ENCODE assay signal across 8 cellular contexts in genomic region chr10:125900963-125901362, GRCh38. TPM values are rescaled to one million over a fixed set of nuclear protein-coding genes. Genes with fewer than 3 reads are reported as not detected.
A peak's percentile ranks its signal among the peaks of the same experiment; 100 is the strongest.
DNase-seq lines count a peak whose midpoint lies in the region; FAIRE-seq and TF ChIP-seq lines count a peak whose summit lies in the region.
"Not testable (repeated sequence)": the region's sequence is repeated elsewhere in the genome, so short reads cannot be mapped to it uniquely, and the experiment has no call there.
"Had no signal": no experiment of that assay in that cellular context is flagged by ENCODE, and none has a peak within 500 bp of the region (broad histone marks: within the 10 kb centered on the region; RNA-seq: fewer than 3 reads in every experiment).

No MANE protein-coding gene starts in this region.

- not testable (repeated sequence) for H3K79me2 ChIP-seq in keratinocyte (ENCODE audit: control insufficient read depth, insufficient read depth, low read length); smooth muscle cell (ENCODE audit: low read depth)

- H3K27ac ChIP-seq in keratinocyte (ENCODE audit: control insufficient read depth, insufficient read depth, low read length) = peak overlapping the region; percentile 54
- H3K27ac ChIP-seq in smooth muscle cell (ENCODE audit: low read depth) = peak overlapping the region; percentile 79

- not testable (repeated sequence) for H3K9me1 ChIP-seq in keratinocyte (ENCODE audit: control insufficient read depth, extremely low read depth, insufficient read depth, low read length)

- H4K20me1 ChIP-seq in keratinocyte (ENCODE audit: control insufficient read depth, extremely low read depth, insufficient read depth, low read length); smooth muscle cell (ENCODE audit: low read depth): not testable (repeated sequence)

- TF ChIP-seq CTCF in epithelial cell of esophagus (IDR thresholded peaks at IDR 0.05; ENCODE audit: insufficient read depth, low read depth, low read length, missing control alignments); keratinocyte (optimal IDR thresholded peaks at IDR 0.05 in 1 of 3, IDR thresholded peaks at IDR 0.05 in 1 of 3, conservative IDR thresholded peaks at IDR 0.05 in 1 of 3; ENCODE audit: extremely low read depth in 1 of 3, insufficient read depth in 2 of 3, low read length in 3 of 3); smooth muscle cell (IDR thresholded peaks at IDR 0.05; ENCODE audit: borderline replicate concordance, insufficient read depth, poor library complexity, severe bottlenecking): not testable (repeated sequence)

- not testable (repeated sequence) for H3K4me3 ChIP-seq in epithelial cell of esophagus (ENCODE audit: low read length); keratinocyte (ENCODE audit: control insufficient read depth in 2 of 3, extremely low read depth in 1 of 3, insufficient read depth in 2 of 3, low read depth in 1 of 3, low read length in 3 of 3); smooth muscle cell

- H3K4me1 ChIP-seq in keratinocyte (ENCODE audit: control insufficient read depth, extremely low read depth, insufficient read depth, low read length) = peaks cover 19% of the 10 kb centered on the region
- peaks cover 13% of the 10 kb centered on the region for H3K4me1 ChIP-seq in smooth muscle cell (ENCODE audit: low read depth)

- H3K27me3 ChIP-seq in keratinocyte (ENCODE audit: control insufficient read depth, extremely low read depth, insufficient read depth, low read length); smooth muscle cell (ENCODE audit: low read depth): not testable (repeated sequence)

- 30% methylated on average over 3 of the region's 3 CpGs for whole genome bisulfite sequencing in smooth muscle cell (ENCODE audit: low lambda C conversion rate)

- not testable (repeated sequence) for H3K9ac ChIP-seq in keratinocyte (ENCODE audit: control insufficient read depth, extremely low read depth, insufficient read depth, low read length); smooth muscle cell (ENCODE audit: low read depth)

- FAIRE-seq in keratinocyte (lab: Jason Lieb, UNC) = peak; percentile 43

- DNase-seq in Daoy (ENCODE audit: low read depth) (peak; percentile 21), HT1080 (ENCODE audit: low read depth) (peak; percentile 83), RPMI7951 (ENCODE audit: low read depth) (peak; percentile 37), astrocyte of the hippocampus (ENCODE audit: low read depth, low spot score) (peak; percentile 49), epithelial cell of esophagus (ENCODE audit: low read depth) (peak; percentile 82), keratinocyte (ENCODE audit: low read depth, low spot score) (peak; percentile 45)
- DNase-seq in smooth muscle cell (lab: John Stamatoyannopoulos, UW; ENCODE audit: unreplicated experiment) = not testable (repeated sequence)

- not testable (repeated sequence) for H3K36me3 ChIP-seq in keratinocyte (ENCODE audit: control insufficient read depth in 2 of 2, extremely low read depth in 1 of 2, insufficient read depth in 2 of 2, low read length in 2 of 2); smooth muscle cell (ENCODE audit: low read depth)

- not testable (repeated sequence) for H2AFZ ChIP-seq in keratinocyte (ENCODE audit: control insufficient read depth, low read length); smooth muscle cell (ENCODE audit: low read depth)

- H3K4me2 ChIP-seq in keratinocyte (ENCODE audit: control insufficient read depth, extremely low read depth, insufficient read depth, low read depth, low read length) = peak overlapping the region; percentile 62
- not testable (repeated sequence) for H3K4me2 ChIP-seq in smooth muscle cell

- H3F3A ChIP-seq in smooth muscle cell (ENCODE audit: low read depth) = not testable (repeated sequence)

- H3K9me3 ChIP-seq in keratinocyte (ENCODE audit: control insufficient read depth, low read depth, low read length); smooth muscle cell (replicated peaks; ENCODE audit: low read depth): not testable (repeated sequence)

- dilution Hi-C loops in keratinocyte (cut with MboI; ENCODE audit: extremely low pct_ligation_motif_present, low sequenced_read_pairs) = not testable (repeated sequence)

RNA-seq across cellular contexts. Expression of gene FANK1, which starts 4.6 kb away (rescaled TPM):
- 2.0 and 3.1 TPM in 2 replicates for total RNA-seq in Daoy (2014; rRNA removed; shearing (Covaris generic))
- total RNA-seq in HT1080 (2014; rRNA removed; shearing (Covaris generic)) = 0.42 TPM in 1 of 2 replicates, not detected in the other
- 0.43 and 0.50 TPM in 2 replicates for polyA plus RNA-seq in HT1080 (2015; cell fraction: cytosol; rRNA removed)
- 2.2 and 2.3 TPM in 2 replicates for polyA plus RNA-seq in HT1080 (2015; cell fraction: nucleus; rRNA removed)
- 0.68 and 1.3 TPM in 2 replicates for total RNA-seq in RPMI7951 (2014; rRNA removed; shearing (Covaris generic))
- polyA plus RNA-seq in keratinocyte (7.3 to 14.8 TPM (median 13.4 TPM) in 3 replicates), smooth muscle cell (6.6 and 14.8 TPM in 2 replicates)
- polyA plus RNA-seq in keratinocyte (2011; ENCODE audit: low read depth) = 10.9 TPM
- polyA plus RNA-seq in keratinocyte (2011; cell fraction: cytosol; rRNA removed) = 12.1 and 14.5 TPM in 2 replicates
- 26.8 and 29.6 TPM in 2 replicates for polyA plus RNA-seq in keratinocyte (2011; cell fraction: nucleus; rRNA removed)
- polyA plus RNA-seq in keratinocyte (2012; ENCODE audit: low replicate concordance) = 5.7 and 9.0 TPM in 2 replicates
- polyA minus RNA-seq in keratinocyte = 1.4 to 16.5 TPM (median 7.6 TPM) in 3 replicates
- polyA minus RNA-seq in keratinocyte (2011; cell fraction: cytosol; rRNA and poly(A)+ RNA removed) = 2.7 TPM
- 5.3 and 18.5 TPM in 2 replicates for polyA minus RNA-seq in keratinocyte (2011; cell fraction: nucleus; rRNA and poly(A)+ RNA removed)
- total RNA-seq in smooth muscle cell = 5.8 and 9.5 TPM in 2 replicates
- polyA plus RNA-seq: IgD-negative memory B cell had no signal

RNA-seq across cellular contexts. Expression of gene DHX32, which starts 19.9 kb away (rescaled TPM):
- total RNA-seq in Daoy (2014; rRNA removed; shearing (Covaris generic)) = 28.1 and 28.5 TPM in 2 replicates
- 28.6 and 32.7 TPM in 2 replicates for total RNA-seq in HT1080 (2014; rRNA removed; shearing (Covaris generic))
- polyA plus RNA-seq in HT1080 (2015; cell fraction: cytosol; rRNA removed) = 31.4 and 35.8 TPM in 2 replicates
- 46.2 and 46.4 TPM in 2 replicates for polyA plus RNA-seq in HT1080 (2015; cell fraction: nucleus; rRNA removed)
- 28.1 and 32.4 TPM in 2 replicates for total RNA-seq in RPMI7951 (2014; rRNA removed; shearing (Covaris generic))
- 37.8 to 48.3 TPM (median 46.7 TPM) in 3 replicates for polyA plus RNA-seq in keratinocyte
- polyA plus RNA-seq in keratinocyte (2011; ENCODE audit: low read depth) = 50.1 TPM
- 27.1 and 51.3 TPM in 2 replicates for polyA plus RNA-seq in keratinocyte (2011; cell fraction: cytosol; rRNA removed)
- 51.3 and 53.9 TPM in 2 replicates for polyA plus RNA-seq in keratinocyte (2011; cell fraction: nucleus; rRNA removed)
- polyA plus RNA-seq in keratinocyte (2012; ENCODE audit: low replicate concordance) = 27.2 and 35.4 TPM in 2 replicates
- polyA minus RNA-seq in keratinocyte = 10.7 to 64.3 TPM (median 49.7 TPM) in 3 replicates
- polyA minus RNA-seq in keratinocyte (2011; cell fraction: cytosol; rRNA and poly(A)+ RNA removed) = 40.1 TPM
- polyA minus RNA-seq in keratinocyte (2011; cell fraction: nucleus; rRNA and poly(A)+ RNA removed) = 24.5 and 46.8 TPM in 2 replicates
- 51.2 and 56.1 TPM in 2 replicates for total RNA-seq in smooth muscle cell
- polyA plus RNA-seq in smooth muscle cell = 31.8 and 39.8 TPM in 2 replicates
